ENCODE assay signal across 16 cellular contexts in the genomic region with DNA sequence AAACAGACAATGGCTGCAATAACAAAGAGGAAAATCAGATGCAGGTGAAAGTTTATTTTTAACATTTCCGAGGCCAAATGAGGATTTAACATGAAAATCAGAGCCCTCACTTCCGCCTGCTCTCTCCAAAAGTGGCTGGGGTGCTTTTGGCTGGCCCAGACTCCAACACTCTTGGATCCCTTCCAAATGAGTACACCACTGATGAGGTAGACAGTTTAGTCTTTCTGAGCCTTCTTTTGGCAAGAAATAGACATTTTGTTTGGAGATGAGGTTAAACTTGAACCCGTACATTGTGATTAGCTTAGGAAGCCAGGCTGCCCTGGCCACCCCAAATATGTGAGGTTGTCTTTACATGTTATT.
"Had no signal": no experiment of that assay in that cellular context is flagged by ENCODE, and none has a peak within 500 bp of the region (broad histone marks: within the 10 kb centered on the region; RNA-seq: fewer than 3 reads in every experiment).

No MANE protein-coding gene starts in this region.

- ATAC-seq: activated T-cell treated with anti-CD3 and anti-CD28 coated beads, Interleukin-2, amount 50 U/mL, for 72 hours; body of pancreas; naive thymus-derived CD4-positive, alpha-beta T cell had no signal

- H3K36me3 ChIP-seq: colonic mucosa, esophagus muscularis mucosa, left ventricle myocardium inferior, ovary, stomach, WERI-Rb-1 had no signal

- H3K4me1 ChIP-seq: colonic mucosa had no signal

- H3K4me2 ChIP-seq: hepatocyte had no signal

- H3K27ac ChIP-seq: body of pancreas, colonic mucosa, esophagus muscularis mucosa, hepatocyte, left ventricle myocardium inferior, ovary, stomach, WERI-Rb-1 had no signal

- H3K4me3 ChIP-seq: body of pancreas, colonic mucosa, esophagus muscularis mucosa, hepatocyte, left ventricle myocardium inferior, ovary, stomach had no signal

- H3K27me3 ChIP-seq: body of pancreas, colonic mucosa, hepatocyte, ovary had no signal

- DNase-seq: activated CD4-positive, alpha-beta T cell treated with anti-CD3 and anti-CD28 coated beads, Interleukin-2, amount 50 U/mL, for 48 hours; activated gamma-delta T cell treated with Interleukin-2 at 50 U/mL for 16 hours; activated T-cell treated with anti-CD3 and anti-CD28 coated beads, Interleukin-2, amount 50 U/mL, for 72 hours; amniotic stem cell; body of pancreas; caudate nucleus; colonic mucosa; kidney; left ventricle myocardium inferior; naive thymus-derived CD4-positive, alpha-beta T cell; ovary; stimulated activated CD4-positive, alpha-beta T cell treated with anti-CD3 and anti-CD28 coated beads, Interleukin-1b, Interleukin-23, amount 100 ng/mL, for 48 hours; stomach; WERI-Rb-1 had no signal

- H3K9me3 ChIP-seq: body of pancreas, colonic mucosa, esophagus muscularis mucosa, left ventricle myocardium inferior, ovary, stomach had no signal
